Comparison of ENCODE assay signal across 3 cellular contexts in the genomic region with DNA sequence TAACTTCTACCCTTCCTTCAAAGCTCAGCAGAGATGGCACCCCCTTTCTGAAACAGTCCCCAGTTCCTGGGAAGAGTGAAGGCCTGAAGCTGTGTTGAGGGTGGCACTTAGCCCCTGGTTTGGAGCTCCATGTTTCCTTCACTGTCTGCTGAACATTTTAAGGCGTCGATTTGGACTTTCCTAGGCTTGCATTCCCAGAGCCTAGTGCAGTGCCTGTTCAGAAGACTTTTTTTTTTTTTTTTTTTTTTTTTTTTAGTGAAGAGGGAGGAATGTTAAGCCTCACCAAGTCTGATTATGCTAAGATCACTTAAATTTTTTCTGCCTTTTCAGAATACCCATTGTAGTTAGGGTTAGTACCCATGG.
TF ChIP-seq lines count a peak whose summit lies in the region.

No MANE protein-coding gene starts in this region.

TF ChIP-seq in SK-N-SH, 30 proteins besides CTCF, POLR2A, EP300 and RAD21 (continues in another document):
- TF ChIP-seq GABPA (IDR thresholded peaks at IDR 0.05; ENCODE audit: low read depth) (no peak), CHD2 (IDR thresholded peaks at IDR 0.05; ENCODE audit: low read length, partially characterized antibody) (no peak), SMC3 (IDR thresholded peaks at IDR 0.05; ENCODE audit: low read depth, low read length) (no peak), EZH2phosphoT487 (IDR thresholded peaks at IDR 0.05; ENCODE audit: borderline replicate concordance, low read depth) (no peak), MEF2A (IDR thresholded peaks at IDR 0.05; ENCODE audit: borderline replicate concordance, low read depth) (no peak)
- TF ChIP-seq, protein P1, sequence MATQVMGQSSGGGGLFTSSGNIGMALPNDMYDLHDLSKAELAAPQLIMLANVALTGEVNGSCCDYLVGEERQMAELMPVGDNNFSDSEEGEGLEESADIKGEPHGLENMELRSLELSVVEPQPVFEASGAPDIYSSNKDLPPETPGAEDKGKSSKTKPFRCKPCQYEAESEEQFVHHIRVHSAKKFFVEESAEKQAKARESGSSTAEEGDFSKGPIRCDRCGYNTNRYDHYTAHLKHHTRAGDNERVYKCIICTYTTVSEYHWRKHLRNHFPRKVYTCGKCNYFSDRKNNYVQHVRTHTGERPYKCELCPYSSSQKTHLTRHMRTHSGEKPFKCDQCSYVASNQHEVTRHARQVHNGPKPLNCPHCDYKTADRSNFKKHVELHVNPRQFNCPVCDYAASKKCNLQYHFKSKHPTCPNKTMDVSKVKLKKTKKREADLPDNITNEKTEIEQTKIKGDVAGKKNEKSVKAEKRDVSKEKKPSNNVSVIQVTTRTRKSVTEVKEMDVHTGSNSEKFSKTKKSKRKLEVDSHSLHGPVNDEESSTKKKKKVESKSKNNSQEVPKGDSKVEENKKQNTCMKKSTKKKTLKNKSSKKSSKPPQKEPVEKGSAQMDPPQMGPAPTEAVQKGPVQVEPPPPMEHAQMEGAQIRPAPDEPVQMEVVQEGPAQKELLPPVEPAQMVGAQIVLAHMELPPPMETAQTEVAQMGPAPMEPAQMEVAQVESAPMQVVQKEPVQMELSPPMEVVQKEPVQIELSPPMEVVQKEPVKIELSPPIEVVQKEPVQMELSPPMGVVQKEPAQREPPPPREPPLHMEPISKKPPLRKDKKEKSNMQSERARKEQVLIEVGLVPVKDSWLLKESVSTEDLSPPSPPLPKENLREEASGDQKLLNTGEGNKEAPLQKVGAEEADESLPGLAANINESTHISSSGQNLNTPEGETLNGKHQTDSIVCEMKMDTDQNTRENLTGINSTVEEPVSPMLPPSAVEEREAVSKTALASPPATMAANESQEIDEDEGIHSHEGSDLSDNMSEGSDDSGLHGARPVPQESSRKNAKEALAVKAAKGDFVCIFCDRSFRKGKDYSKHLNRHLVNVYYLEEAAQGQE (IDR thresholded peaks at IDR 0.05; ENCODE audit: low read depth, low read length), result no peak
- TF ChIP-seq, protein P2, sequence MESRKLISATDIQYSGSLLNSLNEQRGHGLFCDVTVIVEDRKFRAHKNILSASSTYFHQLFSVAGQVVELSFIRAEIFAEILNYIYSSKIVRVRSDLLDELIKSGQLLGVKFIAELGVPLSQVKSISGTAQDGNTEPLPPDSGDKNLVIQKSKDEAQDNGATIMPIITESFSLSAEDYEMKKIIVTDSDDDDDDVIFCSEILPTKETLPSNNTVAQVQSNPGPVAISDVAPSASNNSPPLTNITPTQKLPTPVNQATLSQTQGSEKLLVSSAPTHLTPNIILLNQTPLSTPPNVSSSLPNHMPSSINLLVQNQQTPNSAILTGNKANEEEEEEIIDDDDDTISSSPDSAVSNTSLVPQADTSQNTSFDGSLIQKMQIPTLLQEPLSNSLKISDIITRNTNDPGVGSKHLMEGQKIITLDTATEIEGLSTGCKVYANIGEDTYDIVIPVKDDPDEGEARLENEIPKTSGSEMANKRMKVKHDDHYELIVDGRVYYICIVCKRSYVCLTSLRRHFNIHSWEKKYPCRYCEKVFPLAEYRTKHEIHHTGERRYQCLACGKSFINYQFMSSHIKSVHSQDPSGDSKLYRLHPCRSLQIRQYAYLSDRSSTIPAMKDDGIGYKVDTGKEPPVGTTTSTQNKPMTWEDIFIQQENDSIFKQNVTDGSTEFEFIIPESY (IDR thresholded peaks at IDR 0.05; ENCODE audit: borderline replicate concordance, low read depth), result no peak
- TF ChIP-seq, protein P3, sequence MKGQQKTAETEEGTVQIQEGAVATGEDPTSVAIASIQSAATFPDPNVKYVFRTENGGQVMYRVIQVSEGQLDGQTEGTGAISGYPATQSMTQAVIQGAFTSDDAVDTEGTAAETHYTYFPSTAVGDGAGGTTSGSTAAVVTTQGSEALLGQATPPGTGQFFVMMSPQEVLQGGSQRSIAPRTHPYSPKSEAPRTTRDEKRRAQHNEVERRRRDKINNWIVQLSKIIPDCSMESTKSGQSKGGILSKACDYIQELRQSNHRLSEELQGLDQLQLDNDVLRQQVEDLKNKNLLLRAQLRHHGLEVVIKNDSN (IDR thresholded peaks at IDR 0.05; ENCODE audit: borderline replicate concordance, low read depth), result no peak
- TF ChIP-seq, protein P4, sequence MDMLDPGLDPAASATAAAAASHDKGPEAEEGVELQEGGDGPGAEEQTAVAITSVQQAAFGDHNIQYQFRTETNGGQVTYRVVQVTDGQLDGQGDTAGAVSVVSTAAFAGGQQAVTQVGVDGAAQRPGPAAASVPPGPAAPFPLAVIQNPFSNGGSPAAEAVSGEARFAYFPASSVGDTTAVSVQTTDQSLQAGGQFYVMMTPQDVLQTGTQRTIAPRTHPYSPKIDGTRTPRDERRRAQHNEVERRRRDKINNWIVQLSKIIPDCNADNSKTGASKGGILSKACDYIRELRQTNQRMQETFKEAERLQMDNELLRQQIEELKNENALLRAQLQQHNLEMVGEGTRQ (IDR thresholded peaks at IDR 0.05; ENCODE audit: borderline replicate concordance, low read depth, low read length), result no peak

TF ChIP-seq in SK-N-SH treated with all-trans-retinoic acid at 6 μM for 48 hours, 23 proteins besides CTCF, POLR2A, EP300 and RAD21 (continues in another document):
- TF ChIP-seq ZC3H10 (CRISPR knock-in tag; IDR thresholded peaks at IDR 0.05) (no peak), BACH2 (CRISPR knock-in tag; IDR thresholded peaks at IDR 0.05; ENCODE audit: borderline replicate concordance) (no peak), ZFP3 (CRISPR knock-in tag; IDR thresholded peaks at IDR 0.05) (no peak), ISL1 (CRISPR knock-in tag; IDR thresholded peaks at IDR 0.05) (no peak), GLIS3 (CRISPR knock-in tag; IDR thresholded peaks at IDR 0.05) (no peak), ZFP30 (CRISPR knock-in tag; IDR thresholded peaks at IDR 0.05) (no peak), OSR1 (CRISPR knock-in tag; IDR thresholded peaks at IDR 0.05) (no peak), TOX (CRISPR knock-in tag; IDR thresholded peaks at IDR 0.05; ENCODE audit: borderline replicate concordance) (no peak), ARNTL (CRISPR knock-in tag; IDR thresholded peaks at IDR 0.05; ENCODE audit: borderline replicate concordance, low read depth) (no peak), CSDC2 (CRISPR knock-in tag; IDR thresholded peaks at IDR 0.05) (no peak), ZNF70 (CRISPR knock-in tag; IDR thresholded peaks at IDR 0.05) (no peak), RARB (CRISPR knock-in tag; IDR thresholded peaks at IDR 0.05) (no peak), TCF4 (CRISPR knock-in tag; IDR thresholded peaks at IDR 0.05; ENCODE audit: borderline replicate concordance) (no peak), PPARA (CRISPR knock-in tag; IDR thresholded peaks at IDR 0.05; ENCODE audit: borderline replicate concordance) (no peak), ESRRG (CRISPR knock-in tag; IDR thresholded peaks at IDR 0.05) (no peak)
- TF ChIP-seq, protein P5, sequence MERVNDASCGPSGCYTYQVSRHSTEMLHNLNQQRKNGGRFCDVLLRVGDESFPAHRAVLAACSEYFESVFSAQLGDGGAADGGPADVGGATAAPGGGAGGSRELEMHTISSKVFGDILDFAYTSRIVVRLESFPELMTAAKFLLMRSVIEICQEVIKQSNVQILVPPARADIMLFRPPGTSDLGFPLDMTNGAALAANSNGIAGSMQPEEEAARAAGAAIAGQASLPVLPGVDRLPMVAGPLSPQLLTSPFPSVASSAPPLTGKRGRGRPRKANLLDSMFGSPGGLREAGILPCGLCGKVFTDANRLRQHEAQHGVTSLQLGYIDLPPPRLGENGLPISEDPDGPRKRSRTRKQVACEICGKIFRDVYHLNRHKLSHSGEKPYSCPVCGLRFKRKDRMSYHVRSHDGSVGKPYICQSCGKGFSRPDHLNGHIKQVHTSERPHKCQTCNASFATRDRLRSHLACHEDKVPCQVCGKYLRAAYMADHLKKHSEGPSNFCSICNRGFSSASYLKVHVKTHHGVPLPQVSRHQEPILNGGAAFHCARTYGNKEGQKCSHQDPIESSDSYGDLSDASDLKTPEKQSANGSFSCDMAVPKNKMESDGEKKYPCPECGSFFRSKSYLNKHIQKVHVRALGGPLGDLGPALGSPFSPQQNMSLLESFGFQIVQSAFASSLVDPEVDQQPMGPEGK (CRISPR knock-in tag; IDR thresholded peaks at IDR 0.05; ENCODE audit: borderline replicate concordance), result no peak
- TF ChIP-seq, protein P6, sequence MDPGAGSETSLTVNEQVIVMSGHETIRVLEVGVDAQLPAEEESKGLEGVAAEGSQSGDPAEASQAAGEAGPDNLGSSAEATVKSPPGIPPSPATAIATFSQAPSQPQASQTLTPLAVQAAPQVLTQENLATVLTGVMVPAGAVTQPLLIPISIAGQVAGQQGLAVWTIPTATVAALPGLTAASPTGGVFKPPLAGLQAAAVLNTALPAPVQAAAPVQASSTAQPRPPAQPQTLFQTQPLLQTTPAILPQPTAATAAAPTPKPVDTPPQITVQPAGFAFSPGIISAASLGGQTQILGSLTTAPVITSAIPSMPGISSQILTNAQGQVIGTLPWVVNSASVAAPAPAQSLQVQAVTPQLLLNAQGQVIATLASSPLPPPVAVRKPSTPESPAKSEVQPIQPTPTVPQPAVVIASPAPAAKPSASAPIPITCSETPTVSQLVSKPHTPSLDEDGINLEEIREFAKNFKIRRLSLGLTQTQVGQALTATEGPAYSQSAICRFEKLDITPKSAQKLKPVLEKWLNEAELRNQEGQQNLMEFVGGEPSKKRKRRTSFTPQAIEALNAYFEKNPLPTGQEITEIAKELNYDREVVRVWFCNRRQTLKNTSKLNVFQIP (CRISPR knock-in tag; IDR thresholded peaks at IDR 0.05; ENCODE audit: borderline replicate concordance, low read depth), result no peak

TF ChIP-seq in GM12878, 131 proteins besides CTCF, POLR2A, EP300 and RAD21:
- TF ChIP-seq CEBPB (IDR thresholded peaks at IDR 0.05; ENCODE audit: borderline replicate concordance in 1 of 2, low read depth in 2 of 2, low read length in 2 of 2) (no peak), KDM1A (IDR thresholded peaks at IDR 0.05; ENCODE audit: borderline replicate concordance) (no peak), CHD1 (IDR thresholded peaks at IDR 0.05; ENCODE audit: low read depth, low read length) (peak; percentile 44; the same call in 1 of the 2 replicates), SPI1 (IDR thresholded peaks at IDR 0.05; ENCODE audit: borderline replicate concordance, insufficient read depth, low read depth, low read length) (no peak), STAT3 (IDR thresholded peaks at IDR 0.05; ENCODE audit: low read depth, low read length) (no peak), YBX1 (IDR thresholded peaks at IDR 0.05) (no peak), ZNF384 (IDR thresholded peaks at IDR 0.05; ENCODE audit: borderline replicate concordance, low read depth, low read length) (peak; percentile 84)
- TF ChIP-seq, protein P7, sequence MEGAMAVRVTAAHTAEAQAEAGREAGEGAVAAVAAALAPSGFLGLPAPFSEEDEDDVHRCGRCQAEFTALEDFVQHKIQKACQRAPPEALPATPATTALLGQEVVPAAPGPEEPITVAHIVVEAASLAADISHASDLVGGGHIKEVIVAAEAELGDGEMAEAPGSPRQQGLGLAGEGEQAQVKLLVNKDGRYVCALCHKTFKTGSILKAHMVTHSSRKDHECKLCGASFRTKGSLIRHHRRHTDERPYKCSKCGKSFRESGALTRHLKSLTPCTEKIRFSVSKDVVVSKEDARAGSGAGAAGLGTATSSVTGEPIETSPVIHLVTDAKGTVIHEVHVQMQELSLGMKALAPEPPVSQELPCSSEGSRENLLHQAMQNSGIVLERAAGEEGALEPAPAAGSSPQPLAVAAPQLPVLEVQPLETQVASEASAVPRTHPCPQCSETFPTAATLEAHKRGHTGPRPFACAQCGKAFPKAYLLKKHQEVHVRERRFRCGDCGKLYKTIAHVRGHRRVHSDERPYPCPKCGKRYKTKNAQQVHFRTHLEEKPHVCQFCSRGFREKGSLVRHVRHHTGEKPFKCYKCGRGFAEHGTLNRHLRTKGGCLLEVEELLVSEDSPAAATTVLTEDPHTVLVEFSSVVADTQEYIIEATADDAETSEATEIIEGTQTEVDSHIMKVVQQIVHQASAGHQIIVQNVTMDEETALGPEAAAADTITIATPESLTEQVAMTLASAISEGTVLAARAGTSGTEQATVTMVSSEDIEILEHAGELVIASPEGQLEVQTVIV (IDR thresholded peaks at IDR 0.05; ENCODE audit: borderline replicate concordance, partially characterized antibody), result no peak
